ENCODE assay signal across 19 cellular contexts in the genomic region with DNA sequence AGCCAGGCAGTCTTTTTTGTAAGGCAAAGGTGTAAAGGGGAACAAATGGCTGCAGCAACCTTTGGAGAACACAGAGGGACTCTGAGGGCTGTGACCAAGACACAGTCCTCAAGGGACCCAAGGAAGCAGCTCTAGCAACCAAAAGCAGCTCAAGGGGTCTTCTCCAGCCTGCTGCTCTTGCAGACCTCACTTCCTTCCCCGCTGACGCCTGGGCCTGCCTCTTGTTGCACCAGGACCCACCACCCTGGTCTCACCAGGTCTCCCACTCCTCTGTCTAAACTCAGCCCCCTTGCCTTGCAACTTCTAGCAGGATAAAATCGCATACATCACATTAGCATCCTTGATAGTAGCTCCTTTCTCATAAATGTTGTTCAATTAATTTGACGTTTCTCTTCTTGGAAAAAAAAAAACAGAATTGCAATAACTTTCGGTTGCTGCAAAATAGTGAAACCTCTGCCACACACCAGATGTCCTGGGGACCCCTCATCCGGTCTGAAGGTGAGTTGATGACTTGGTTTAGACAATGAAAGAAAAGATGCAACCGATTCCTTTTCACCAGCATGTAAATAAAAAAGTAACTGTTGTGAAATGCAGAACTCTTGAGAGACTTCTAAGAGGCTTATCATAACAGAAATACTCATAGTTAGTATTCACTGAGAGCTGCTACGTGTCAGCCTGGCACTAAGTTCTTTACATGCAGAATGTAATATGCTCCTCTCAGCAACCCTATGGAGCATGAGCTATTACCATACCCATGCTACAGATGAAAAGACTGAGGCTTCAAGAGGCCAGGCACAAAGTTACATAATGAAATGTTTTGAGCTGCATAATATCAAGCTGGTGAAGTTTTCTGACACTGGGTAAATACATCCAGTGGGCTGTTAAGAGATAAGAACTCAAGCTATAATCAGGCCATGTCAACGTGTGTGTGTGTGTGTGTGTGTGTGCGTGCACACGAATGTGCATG. TPM values are rescaled to one million over a fixed set of nuclear protein-coding genes. Genes with fewer than 3 reads are reported as not detected.
"Had no signal": no experiment of that assay in that cellular context is flagged by ENCODE, and none has a peak within 500 bp of the region (broad histone marks: within the 10 kb centered on the region; RNA-seq: fewer than 3 reads in every experiment).

No MANE protein-coding gene starts in this region.

- DNase-seq: activated CD4-positive, alpha-beta T cell treated with anti-CD3 and anti-CD28 coated beads for 4 hours; activated naive CD4-positive, alpha-beta T cell treated with anti-CD3 and anti-CD28 coated beads for 36 hours; adrenal gland; body of pancreas; caudate nucleus; colonic mucosa; left colon; sigmoid colon; stimulated activated CD4-positive, alpha-beta T cell treated with anti-CD3 and anti-CD28 coated beads, Interleukin-1b, Interleukin-23, amount 100 ng/mL, for 48 hours; T-helper 17 cell; tibial artery; uterus had no signal

- H3K9ac ChIP-seq: neural progenitor cell had no signal

- H3K9me3 Mint-ChIP-seq: activated naive CD4-positive, alpha-beta T cell treated with anti-CD3 and anti-CD28 coated beads for 36 hours; activated T-helper 17 cell treated with anti-CD3 and anti-CD28 coated beads, Interleukin-2, amount 50 U/mL, for 72 hours; mesothelial cell of epicardium; neural progenitor cell; stimulated activated effector memory CD8-positive, alpha-beta T cell treated with anti-CD3 and anti-CD28 coated beads, Interleukin-12 subunit alpha, Interleukin-12 subunit beta, amount 100 ng/mL, for 72 hours had no signal

- ATAC-seq: activated T-helper 17 cell treated with anti-CD3 and anti-CD28 coated beads, Interleukin-2, amount 50 U/mL, for 72 hours; body of pancreas; gastroesophageal sphincter; left colon; stimulated activated effector memory CD8-positive, alpha-beta T cell treated with anti-CD3 and anti-CD28 coated beads, Interleukin-12 subunit alpha, Interleukin-12 subunit beta, amount 100 ng/mL, for 72 hours; T-helper 17 cell had no signal

- H3K36me3 ChIP-seq: adrenal gland, colonic mucosa, gastroesophageal sphincter, neural progenitor cell, pancreas, sigmoid colon, tibial artery, uterus had no signal

- H3K4me1 ChIP-seq: adrenal gland, body of pancreas, colonic mucosa, gastroesophageal sphincter, sigmoid colon, tibial artery, uterus had no signal

- H3K4me3 ChIP-seq: adrenal gland, body of pancreas, colonic mucosa, gastroesophageal sphincter, lung, neural progenitor cell, pancreas, sigmoid colon, tibial artery, uterus had no signal

- H3K27me3 ChIP-seq: body of pancreas, colonic mucosa, neural progenitor cell, pancreas, uterus had no signal

- H3K36me3 Mint-ChIP-seq: mesothelial cell of epicardium; neural progenitor cell; stimulated activated effector memory CD8-positive, alpha-beta T cell treated with anti-CD3 and anti-CD28 coated beads, Interleukin-12 subunit alpha, Interleukin-12 subunit beta, amount 100 ng/mL, for 72 hours had no signal

- H3K27ac Mint-ChIP-seq: activated naive CD4-positive, alpha-beta T cell treated with anti-CD3 and anti-CD28 coated beads for 36 hours; activated T-helper 17 cell treated with anti-CD3 and anti-CD28 coated beads, Interleukin-2, amount 50 U/mL, for 72 hours; mesothelial cell of epicardium; neural progenitor cell; stimulated activated effector memory CD8-positive, alpha-beta T cell treated with anti-CD3 and anti-CD28 coated beads, Interleukin-12 subunit alpha, Interleukin-12 subunit beta, amount 100 ng/mL, for 72 hours; T-helper 17 cell had no signal

- H3K4me1 Mint-ChIP-seq: activated T-helper 17 cell treated with anti-CD3 and anti-CD28 coated beads, Interleukin-2, amount 50 U/mL, for 72 hours; mesothelial cell of epicardium; T-helper 17 cell had no signal

- H3K27ac ChIP-seq: adrenal gland, body of pancreas, colonic mucosa, gastroesophageal sphincter, neural progenitor cell, pancreas, sigmoid colon, tibial artery, uterus had no signal

- H3K9me3 ChIP-seq: adrenal gland, body of pancreas, colonic mucosa, gastroesophageal sphincter, pancreas, sigmoid colon, tibial artery, uterus had no signal

- H2AFZ ChIP-seq: neural progenitor cell had no signal

- H3K4me2 ChIP-seq: neural progenitor cell had no signal

- H3K4me3 Mint-ChIP-seq: activated naive CD4-positive, alpha-beta T cell treated with anti-CD3 and anti-CD28 coated beads for 36 hours; activated T-helper 17 cell treated with anti-CD3 and anti-CD28 coated beads, Interleukin-2, amount 50 U/mL, for 72 hours; mesothelial cell of epicardium; neural progenitor cell; stimulated activated effector memory CD8-positive, alpha-beta T cell treated with anti-CD3 and anti-CD28 coated beads, Interleukin-12 subunit alpha, Interleukin-12 subunit beta, amount 100 ng/mL, for 72 hours; T-helper 17 cell had no signal

RNA-seq across cellular contexts. Expression of gene UMODL1, which starts 58.5 kb away (rescaled TPM):
- total RNA-seq: activated naive CD4-positive, alpha-beta T cell treated with anti-CD3 and anti-CD28 coated beads for 36 hours; body of pancreas; gastroesophageal sphincter; mesothelial cell of epicardium; sigmoid colon; uterus had no signal
